ENCODE assay signal across 19 cellular contexts in genomic region chr5:83404182-83404712, GRCh38.
DNase-seq lines count a peak whose midpoint lies in the region; FAIRE-seq and TF ChIP-seq lines count a peak whose summit lies in the region.
"Had no signal": no experiment of that assay in that cellular context is flagged by ENCODE, and none has a peak within 500 bp of the region (broad histone marks: within the 10 kb centered on the region; RNA-seq: fewer than 3 reads in every experiment).

No MANE protein-coding gene starts in this region.

- POLR2A ChIA-PET in PC-9 (lab: Charles Lee; ENCODE audit: unreplicated experiment), result no interaction called here

- H3K9me2 ChIP-seq in PC-9 (ENCODE audit: insufficient read depth), result no peaks in the 10 kb centered on the region

- no peak overlapping the region for H3K27ac ChIP-seq in PC-9
- peak overlapping the region; percentile 72 for H3K27ac ChIP-seq in left ventricle myocardium inferior (replicated peaks)
- H3K27ac ChIP-seq: SJSA1 had no signal

- no TSS peak for BruUV-seq in PC-9 (replicated peaks; lab: Mats Ljungman, UMichigan)

- H3K4me1 ChIP-seq in PC-9 (replicated peaks; ENCODE audit: insufficient read depth), result no peaks in the 10 kb centered on the region
- H3K4me1 ChIP-seq in left ventricle myocardium inferior, result peaks cover 19% of the 10 kb centered on the region

- no peaks in the 10 kb centered on the region for H3F3A ChIP-seq in PC-9 (ENCODE audit: insufficient read depth, low read depth)

- intact Hi-C loops in PC-9 (cut with micrococcal nuclease; ENCODE audit: unreplicated experiment), result no loop called here
- intact Hi-C loops in left ventricle myocardium inferior (cut with micrococcal nuclease), result no loop called here

- H3K27ac Mint-ChIP-seq in type B pancreatic cell, result no peak overlapping the region
- H3K27ac Mint-ChIP-seq: CD8-positive, alpha-beta memory T cell had no signal

- no peaks in the 10 kb centered on the region for H3K9me3 Mint-ChIP-seq in type B pancreatic cell

- FAIRE-seq in G401.6 (lab: Jason Lieb, UNC), result peak; percentile 3
- FAIRE-seq: D721Med, HTR-8/SVneo had no signal

- no peaks in the 10 kb centered on the region for H3K9me3 ChIP-seq in PC-9 (ENCODE audit: insufficient read depth, low read depth)
- H3K9me3 ChIP-seq in left ventricle myocardium inferior (replicated peaks), result peaks cover 9% of the 10 kb centered on the region
- H3K9me3 ChIP-seq: HAP-1, SJSA1 had no signal

- H3K36me3 Mint-ChIP-seq in type B pancreatic cell, result no peaks in the 10 kb centered on the region

- no peak overlapping the region for H3K4me2 ChIP-seq in PC-9

- peaks cover 10% of the 10 kb centered on the region for H3K4me1 Mint-ChIP-seq in type B pancreatic cell (ENCODE audit: unreplicated experiment)

- H3K79me2 ChIP-seq in PC-9 (ENCODE audit: low read depth), result no peaks in the 10 kb centered on the region

- DNase-seq in PC-9, result no peak
- DNase-seq in left ventricle myocardium inferior, result no peak
- peak; percentile 56 for DNase-seq in retina
- no peak for DNase-seq in NCI-H1048 (lab: John Stamatoyannopoulos, UW)
- DNase-seq in type B pancreatic cell (ENCODE audit: extremely low spot score, unreplicated experiment), result no peak
- DNase-seq in RPMI8226, result no peak
- DNase-seq: ACHN; C1 segment of cervical spinal cord; CD8-positive, alpha-beta memory T cell; IMR-90; Karpas-422; NCI-H146; NCI-H2029 treated with DMSO at 0.1 percent for 48 hours; OCI-M1 had no signal

- peak overlapping the region; percentile 45; the same call in 1 of the 2 replicates for H2AFZ ChIP-seq in PC-9

- no peaks in the 10 kb centered on the region for H4K20me1 ChIP-seq in PC-9 (ENCODE audit: insufficient read depth)

- H3K27me3 ChIP-seq in PC-9 (ENCODE audit: insufficient read depth, low read depth) (no peaks in the 10 kb centered on the region), left ventricle myocardium inferior (ENCODE audit: low read depth) (no peaks in the 10 kb centered on the region)
- H3K27me3 ChIP-seq: SJSA1 had no signal

- TF ChIP-seq CTCF in PC-9 (conservative IDR thresholded peaks at IDR 0.05), result no peak
- TF ChIP-seq CTCF in left ventricle myocardium inferior (IDR thresholded peaks at IDR 0.05; ENCODE audit: borderline replicate concordance), result no peak
- TF ChIP-seq CTCF in type B pancreatic cell (conservative IDR thresholded peaks at IDR 0.05), result no peak

- H3K4me3 ChIP-seq in PC-9, result no peak overlapping the region
- no peak overlapping the region for H3K4me3 ChIP-seq in left ventricle myocardium inferior
- H3K4me3 ChIP-seq: HAP-1, SJSA1 had no signal

- H3K36me3 ChIP-seq in PC-9 (ENCODE audit: low read depth) (no peaks in the 10 kb centered on the region), left ventricle myocardium inferior (no peaks in the 10 kb centered on the region)
- H3K36me3 ChIP-seq: HAP-1, SJSA1 had no signal

- no peak overlapping the region for H3K4me3 Mint-ChIP-seq in type B pancreatic cell
- H3K4me3 Mint-ChIP-seq: CD8-positive, alpha-beta memory T cell had no signal

- CTCF ChIA-PET in PC-9 (lab: Charles Lee), result no interaction called here

- H3K27me3 Mint-ChIP-seq in type B pancreatic cell, result no peaks in the 10 kb centered on the region
